Comparison of ENCODE assay signal across 10 cellular contexts in genomic region chr19:40598918-40599307, GRCh38. TPM values are rescaled to one million over a fixed set of nuclear protein-coding genes. Genes with fewer than 3 reads are reported as not detected.
A peak's percentile ranks its signal among the peaks of the same experiment; 100 is the strongest.
DNase-seq lines count a peak whose midpoint lies in the region; ATAC-seq, FAIRE-seq and TF ChIP-seq lines count a peak whose summit lies in the region.
"Had no signal": no experiment of that assay in that cellular context is flagged by ENCODE, and none has a peak within 500 bp of the region (broad histone marks: within the 10 kb centered on the region; RNA-seq: fewer than 3 reads in every experiment).

No MANE protein-coding gene starts in this region.

- no peak overlapping the region for H3K4me2 ChIP-seq in HepG2 (ENCODE audit: low read depth, low read length)

- TF ChIP-seq CTCF in HepG2 (CRISPR knock-in tag; IDR thresholded peaks at IDR 0.05) (no peak), right lobe of liver (IDR thresholded peaks at IDR 0.05) (no peak), RWPE2 (IDR thresholded peaks at IDR 0.05; ENCODE audit: poor library complexity, severe bottlenecking) (peak; percentile 75), vagina (IDR thresholded peaks at IDR 0.05) (no peak)

- H3K36me3 ChIP-seq in HepG2 (replicated peaks in 1 of 2; ENCODE audit: control insufficient read depth in 1 of 2, insufficient read depth in 2 of 2, low read length in 2 of 2) (no peaks in the 10 kb centered on the region), right lobe of liver (no peaks in the 10 kb centered on the region), RWPE2 (ENCODE audit: low read depth) (no peaks in the 10 kb centered on the region), vagina (no peaks in the 10 kb centered on the region)
- H3K36me3 ChIP-seq: Peyer's patch, upper lobe of left lung had no signal

- no peak for ATAC-seq in HepG2
- no peak for ATAC-seq in right lobe of liver
- no peak for ATAC-seq in RWPE2 (ENCODE audit: low read depth)
- no peak for ATAC-seq in GM18873 (IDR thresholded peaks at IDR 0.05; ENCODE audit: low FRiP score, unreplicated experiment)

- POLR2A ChIA-PET in HepG2 (lab: Yijun Ruan, JAX) = no interaction called here

- CTCF ChIA-PET in HepG2 (lab: Yijun Ruan, JAX; ENCODE audit: low intra/inter-chr PET ratio, low total read pairs) = interaction anchor here (1.1 to 2.2 kb wide), 4 partner anchors 13 to 58 kb away, joined by 3 to 18 read pairs (median 10); no protein-coding TSS in a partner anchor

- no peaks in the 10 kb centered on the region for H3K9me3 ChIP-seq in HepG2 (ENCODE audit: low read length)
- no peaks in the 10 kb centered on the region for H3K9me3 ChIP-seq in right lobe of liver
- no peaks in the 10 kb centered on the region for H3K9me3 ChIP-seq in RWPE2 (ENCODE audit: severe bottlenecking)
- no peaks in the 10 kb centered on the region for H3K9me3 ChIP-seq in vagina
- H3K9me3 ChIP-seq: Peyer's patch, upper lobe of left lung had no signal

- H3K4me3 ChIP-seq in HepG2 (replicated peaks in 1 of 3; ENCODE audit: insufficient read depth in 1 of 3, low read depth in 2 of 3, low read length in 3 of 3) (no peak overlapping the region), right lobe of liver (no peak overlapping the region), RWPE2 (ENCODE audit: severe bottlenecking) (no peak overlapping the region), vagina (peak overlapping the region in 1 of 2 donors; percentile 30)
- H3K4me3 ChIP-seq: Peyer's patch had no signal

- no peak overlapping the region for H3K27ac ChIP-seq in HepG2 (ENCODE audit: extremely low read length, insufficient read depth, low read length)
- no peak overlapping the region for H3K27ac ChIP-seq in right lobe of liver
- no peak overlapping the region for H3K27ac ChIP-seq in RWPE2 (ENCODE audit: poor library complexity, severe bottlenecking)
- peak overlapping the region; percentile 97 for H3K27ac ChIP-seq in vagina

- intact Hi-C loops in HepG2 (cut with micrococcal nuclease; ENCODE audit: unreplicated experiment) = loop anchor here (2.0 to 5.0 kb wide), 3 partner anchors 50 to 72 kb away; no protein-coding TSS in a partner anchor
- intact Hi-C loops in right lobe of liver (cut with DNase I) = no loop called here
- intact Hi-C loops in vagina (cut with DNase I) = loop anchor here (5.0 kb wide), 1 partner anchor 67 kb away; no protein-coding TSS in a partner anchor

- no peak for FAIRE-seq in HepG2 (lab: Jason Lieb, UNC)

- in situ Hi-C loops in HepG2 (cut with HindIII; ENCODE audit: extremely low pct_ligation_motif_present, low pct_unique_long_range_greater_than_20kb) = no loop called here

- no peak overlapping the region for H3K9ac ChIP-seq in HepG2 (ENCODE audit: insufficient read depth, low read depth, low read length)

- H3K27me3 ChIP-seq in HepG2 (ENCODE audit: control insufficient read depth in 1 of 2, insufficient read depth in 2 of 2, low read length in 2 of 2) = peaks cover 6 to 48% of the 10 kb centered on the region in 2 experiments; a peak in 3 of 5 replicates
- peaks cover 0 to 30% of the 10 kb centered on the region in 2 donors for H3K27me3 ChIP-seq in right lobe of liver
- H3K27me3 ChIP-seq in RWPE2 (ENCODE audit: insufficient read depth, poor library complexity, severe bottlenecking) = no peaks in the 10 kb centered on the region
- H3K27me3 ChIP-seq in vagina = no peaks in the 10 kb centered on the region

- 17% methylated on average over 15 of the region's 15 CpGs for WGBS in HepG2 (ENCODE audit: low lambda C conversion rate)
- WGBS in right lobe of liver (ENCODE audit: insufficient coverage, low coverage, low lambda C conversion rate, missing lambda C conversion rate) = 8% methylated on average over 15 of the region's 15 CpGs

- TF ChIP-seq POLR2A in HepG2 (IDR thresholded peaks at IDR 0.05; ENCODE audit: insufficient read depth in 1 of 2, low read depth in 2 of 2, low read length in 2 of 2) (no peak), right lobe of liver (IDR thresholded peaks at IDR 0.05) (no peak), vagina (IDR thresholded peaks at IDR 0.05) (no peak)

- BruUV-seq in HepG2 (replicated peaks; lab: Mats Ljungman, UMichigan) = no TSS peak

- peaks cover 5% of the 10 kb centered on the region for H4K20me1 ChIP-seq in HepG2 (ENCODE audit: insufficient read depth, low read length)

- TF ChIP-seq RAD21 in HepG2 (CRISPR knock-in tag; IDR thresholded peaks at IDR 0.05) = no peak

- no peak for DNase-seq in HepG2 (ENCODE audit: low spot score)
- DNase-seq in right lobe of liver = no peak
- DNase-seq in RWPE2 (ENCODE audit: low spot score) = no peak
- DNase-seq in islet precursor cell = peak; percentile 39
- no peak for DNase-seq in vagina (ENCODE audit: extremely low spot score in 2 of 2)
- DNase-seq in foreskin melanocyte = no peak
- no peak for DNase-seq in A172 (ENCODE audit: low spot score)

- no peaks in the 10 kb centered on the region for H3K79me2 ChIP-seq in HepG2 (ENCODE audit: insufficient read depth, low read length)

- peaks cover 45% of the 10 kb centered on the region for H3K4me1 ChIP-seq in HepG2 (ENCODE audit: insufficient read depth, low read length)
- peaks cover 0 to 16% (median 1%) of the 10 kb centered on the region in 4 donors for H3K4me1 ChIP-seq in right lobe of liver
- peaks cover 11% of the 10 kb centered on the region for H3K4me1 ChIP-seq in RWPE2 (ENCODE audit: insufficient read depth, poor library complexity, severe bottlenecking)
- H3K4me1 ChIP-seq in vagina = peaks cover 64% of the 10 kb centered on the region

- H2AFZ ChIP-seq in HepG2 (ENCODE audit: low read length) = no peak overlapping the region

- TF ChIP-seq EP300 in HepG2 (IDR thresholded peaks at IDR 0.05; ENCODE audit: low read depth in 2 of 2, low read length in 2 of 2) = no peak
- no peak for TF ChIP-seq EP300 in HepG2 (CRISPR knock-in tag; IDR thresholded peaks at IDR 0.05; ENCODE audit: borderline replicate concordance)

TF ChIP-seq in HepG2, 621 proteins besides CTCF, POLR2A, EP300 and RAD21:
- TF ChIP-seq GATAD2A (CRISPR knock-in tag; IDR thresholded peaks at IDR 0.05) = no peak
- TF ChIP-seq ZNF629 (CRISPR knock-in tag; conservative IDR thresholded peaks at IDR 0.05) = peak; percentile 74
- TF ChIP-seq SCMH1 (CRISPR knock-in tag; IDR thresholded peaks at IDR 0.05; ENCODE audit: borderline replicate concordance) = no peak
- TF ChIP-seq HOXA9 (CRISPR knock-in tag; IDR thresholded peaks at IDR 0.05; ENCODE audit: borderline replicate concordance) = no peak
- TF ChIP-seq EZH2 (conservative IDR thresholded peaks at IDR 0.05; ENCODE audit: low read depth, low read length) = 0 out of 2 replicates have a peak, but pooled peaks have one; percentile 30

RNA-seq across cellular contexts. Expression of gene LTBP4, which starts 2.3 kb away (rescaled TPM):
- total RNA-seq in HepG2 (2016; rRNA removed; fragmentation: Illumina TruSeq; extraction: Trizol) (0.45 and 0.86 TPM in 2 replicates), right lobe of liver (10 to 100 TPM; 19.3 to 40.8 (median 34.4) TPM), vagina (983 TPM)
- 0.97 and 1.7 TPM in 2 replicates for total RNA-seq in HepG2 (2016; cell fraction: cytosol; rRNA removed; fragmentation: Illumina TruSeq; extraction: Trizol; ENCODE audit: low read depth)
- total RNA-seq in HepG2 (2016; cell fraction: insoluble cytoplasmic fraction; rRNA removed; fragmentation: Illumina TruSeq; extraction: Trizol) = 0.65 and 0.95 TPM in 2 replicates
- 0.37 and 1.2 TPM in 2 replicates for total RNA-seq in HepG2 (2016; cell fraction: membrane; rRNA removed; fragmentation: Illumina TruSeq; extraction: Trizol)
- 0.81 and 1.2 TPM in 2 replicates for total RNA-seq in HepG2 (2016; cell fraction: nucleus; rRNA removed; fragmentation: Illumina TruSeq; extraction: Trizol)
- polyA plus RNA-seq in HepG2 (2011; rRNA removed) = 2.2 and 2.3 TPM in 2 replicates
- 0.73 and 1.1 TPM in 2 replicates for polyA plus RNA-seq in HepG2 (2011; cell fraction: cytosol; rRNA removed)
- 13.9 and 21.0 TPM in 2 replicates for polyA plus RNA-seq in HepG2 (2011; cell fraction: nucleus; rRNA removed)
- polyA plus RNA-seq in HepG2 (2012) = 3.8 and 4.0 TPM in 2 replicates
- polyA plus RNA-seq in HepG2 (2016; cell fraction: cytosol; fragmentation: Illumina TruSeq; extraction: Trizol; ENCODE audit: low read depth) = 0.32 TPM in 2 replicates
- polyA plus RNA-seq in HepG2 (2016; cell fraction: insoluble cytoplasmic fraction; fragmentation: Illumina TruSeq; extraction: Trizol; ENCODE audit: low read depth) = 0.66 and 0.89 TPM in 2 replicates
- polyA plus RNA-seq in HepG2 (2016; cell fraction: membrane; fragmentation: Illumina TruSeq; extraction: Trizol; ENCODE audit: low read depth) = 0.61 and 0.92 TPM in 2 replicates
- 3.8 and 5.0 TPM in 2 replicates for polyA plus RNA-seq in HepG2 (2016; cell fraction: nucleus; fragmentation: Illumina TruSeq; extraction: Trizol; ENCODE audit: insufficient read depth, low read depth)
- 2.3 and 20.6 TPM in 2 replicates for polyA minus RNA-seq in HepG2 (2011; rRNA and poly(A)+ RNA removed; ENCODE audit: low replicate concordance)
- polyA minus RNA-seq in HepG2 (2011; cell fraction: cytosol; rRNA and poly(A)+ RNA removed) = 1.2 and 2.7 TPM in 2 replicates
- polyA minus RNA-seq in HepG2 (2011; cell fraction: nucleus; rRNA and poly(A)+ RNA removed) = 2.4 and 2.6 TPM in 2 replicates
- total RNA-seq in A172 (2014; rRNA removed; shearing (Covaris generic)) = 10.8 and 13.9 TPM in 2 replicates

RNA-seq across cellular contexts. Expression of gene SHKBP1, which starts 22.2 kb away (rescaled TPM):
- total RNA-seq in HepG2 (2016; rRNA removed; fragmentation: Illumina TruSeq; extraction: Trizol) (13.8 and 16.2 TPM in 2 replicates), right lobe of liver (10 to 100 TPM; 16.1 to 29.0 (median 22.4) TPM), vagina (51.6 TPM)
- total RNA-seq in HepG2 (2016; cell fraction: cytosol; rRNA removed; fragmentation: Illumina TruSeq; extraction: Trizol; ENCODE audit: low read depth) = 5.3 and 5.6 TPM in 2 replicates
- total RNA-seq in HepG2 (2016; cell fraction: insoluble cytoplasmic fraction; rRNA removed; fragmentation: Illumina TruSeq; extraction: Trizol) = 13.0 and 17.7 TPM in 2 replicates
- 7.8 and 10.7 TPM in 2 replicates for total RNA-seq in HepG2 (2016; cell fraction: membrane; rRNA removed; fragmentation: Illumina TruSeq; extraction: Trizol)
- total RNA-seq in HepG2 (2016; cell fraction: nucleus; rRNA removed; fragmentation: Illumina TruSeq; extraction: Trizol) = 13.0 and 13.3 TPM in 2 replicates
- 17.4 and 20.6 TPM in 2 replicates for polyA plus RNA-seq in HepG2 (2011; rRNA removed)
- polyA plus RNA-seq in HepG2 (2011; cell fraction: cytosol; rRNA removed) = 13.3 and 18.5 TPM in 2 replicates
- 67.9 and 84.5 TPM in 2 replicates for polyA plus RNA-seq in HepG2 (2011; cell fraction: nucleus; rRNA removed)
- polyA plus RNA-seq in HepG2 (2012) = 15.6 and 36.6 TPM in 2 replicates
- 7.9 and 8.8 TPM in 2 replicates for polyA plus RNA-seq in HepG2 (2016; cell fraction: cytosol; fragmentation: Illumina TruSeq; extraction: Trizol; ENCODE audit: low read depth)
- 20.3 and 25.0 TPM in 2 replicates for polyA plus RNA-seq in HepG2 (2016; cell fraction: insoluble cytoplasmic fraction; fragmentation: Illumina TruSeq; extraction: Trizol; ENCODE audit: low read depth)
- 14.5 and 16.5 TPM in 2 replicates for polyA plus RNA-seq in HepG2 (2016; cell fraction: membrane; fragmentation: Illumina TruSeq; extraction: Trizol; ENCODE audit: low read depth)
- 34.3 and 43.8 TPM in 2 replicates for polyA plus RNA-seq in HepG2 (2016; cell fraction: nucleus; fragmentation: Illumina TruSeq; extraction: Trizol; ENCODE audit: insufficient read depth, low read depth)
- polyA minus RNA-seq in HepG2 (2011; rRNA and poly(A)+ RNA removed; ENCODE audit: low replicate concordance) = 46.9 and 53.5 TPM in 2 replicates
- 25.8 and 30.2 TPM in 2 replicates for polyA minus RNA-seq in HepG2 (2011; cell fraction: cytosol; rRNA and poly(A)+ RNA removed)
- 15.2 and 18.8 TPM in 2 replicates for polyA minus RNA-seq in HepG2 (2011; cell fraction: nucleus; rRNA and poly(A)+ RNA removed)
- 43.8 and 70.2 TPM in 2 replicates for total RNA-seq in A172 (2014; rRNA removed; shearing (Covaris generic))

Comparison
In these comparisons a context has a peak if more than half of its experiments do, and no peak if none do; other contexts are left out.
1. intact Hi-C loops: an anchor here in HepG2 (2.0 to 5.0 kb wide) and vagina (5.0 kb wide); none called in right lobe of liver.
2. RNA of gene LTBP4, which starts 2.3 kb away (total RNA-seq): 983 TPM in vagina (single experiment); 19.3 to 40.8 TPM in right lobe of liver, 10.8 to 13.9 TPM in A172 and 0.37 to 1.7 TPM in HepG2; every median in the first group is over 10 times any median in the second.